31 cellular contexts compared by ENCODE assay signal in genomic region chr5:157802747-157803146, GRCh38.
"Had no signal": no experiment of that assay in that cellular context is flagged by ENCODE, and none has a peak within 500 bp of the region (broad histone marks: within the 10 kb centered on the region; RNA-seq: fewer than 3 reads in every experiment).

No MANE protein-coding gene starts in this region.

- H3K9me3 ChIP-seq: adrenal gland, esophagus muscularis mucosa, gastrocnemius medialis had no signal

- H3K4me1 ChIP-seq: body of pancreas, foreskin keratinocyte had no signal

- DNase-seq: activated B cell treated with CpG ODN at 0.5 μM for 24 hours; activated CD4-positive, alpha-beta T cell treated with anti-CD3 and anti-CD28 coated beads for 48 hours; activated CD4-positive, alpha-beta T cell treated with anti-CD3 and anti-CD28 coated beads, Interleukin-2, amount 50 U/mL, for 1 hour; activated CD4-positive, alpha-beta T cell treated with anti-CD3 and anti-CD28 coated beads, Interleukin-2, amount 50 U/mL, for 48 hours; activated CD8-positive, alpha-beta memory T cell treated with anti-CD3 and anti-CD28 coated beads for 24 hours; activated CD8-positive, alpha-beta T cell treated with anti-CD3 and anti-CD28 coated beads for 36 hours; activated effector memory CD4-positive, alpha-beta T cell treated with anti-CD3 and anti-CD28 coated beads, Interleukin-2, amount 50 U/mL, for 16 hours; activated naive CD4-positive, alpha-beta T cell treated with anti-CD3 and anti-CD28 coated beads for 36 hours; activated naive CD8-positive, alpha-beta T cell treated with anti-CD3 and anti-CD28 coated beads for 36 hours; activated naive CD8-positive, alpha-beta T cell treated with anti-CD3 and anti-CD28 coated beads, Interleukin-2, amount 50 U/mL, for 24 hours; activated T-cell treated with anti-CD3 and anti-CD28 coated beads, Interleukin-2, amount 50 U/mL, for 1 hour; activated T-cell treated with anti-CD3 and anti-CD28 coated beads, Interleukin-2, amount 50 U/mL, for 48 hours; adrenal gland; amygdala; aorta; body of pancreas; caudate nucleus; cortex of kidney; dermis blood vessel endothelial cell; effector CD4-positive, alpha-beta T cell; effector memory CD8-positive, alpha-beta T cell; erythroblast; foreskin keratinocyte; gastrocnemius medialis; glutamatergic neuron; T-helper 1 cell; T-helper 17 cell; T1000; WERI-Rb-1 had no signal

- H3K4me3 ChIP-seq: adrenal gland, body of pancreas, esophagus muscularis mucosa, gastrocnemius medialis had no signal

- ATAC-seq: activated CD4-positive, CD25-positive, alpha-beta regulatory T cell treated with anti-CD3 and anti-CD28 coated beads, Interleukin-2, amount 50 U/mL, for 24 hours; activated CD8-positive, alpha-beta T cell treated with anti-CD3 and anti-CD28 coated beads for 36 hours; activated naive CD8-positive, alpha-beta T cell treated with anti-CD3 and anti-CD28 coated beads, Interleukin-2, amount 50 U/mL, for 24 hours; body of pancreas; effector memory CD8-positive, alpha-beta T cell; foreskin keratinocyte; gastrocnemius medialis; T-helper 17 cell had no signal

- H3K27me3 ChIP-seq: adrenal gland, body of pancreas, esophagus muscularis mucosa, foreskin keratinocyte, gastrocnemius medialis had no signal

- H3K27ac ChIP-seq: adrenal gland, body of pancreas, esophagus muscularis mucosa, foreskin keratinocyte, gastrocnemius medialis, WERI-Rb-1 had no signal
